ENCODE assay signal across 1 cellular context in genomic region chr9:88799706-88800682, GRCh38.
TF ChIP-seq lines count a peak whose summit lies in the region.

No MANE protein-coding gene starts in this region.

TF ChIP-seq in K562, 482 proteins besides CTCF, POLR2A, EP300 and RAD21 (continued from another document):
- TF ChIP-seq PRDM10 (IDR thresholded peaks at IDR 0.05; ENCODE audit: partially characterized antibody) (peak; percentile 71), SMARCA4 (IDR thresholded peaks at IDR 0.05) (peak; percentile 77), KLF16 (IDR thresholded peaks at IDR 0.05) (peak; percentile 62; the same call in 1 of the 2 replicates), JUND (IDR thresholded peaks at IDR 0.05; ENCODE audit: borderline replicate concordance, low read depth, low read length) (peak; percentile 67; the same call in 1 of the 2 replicates), JUND (tag; IDR thresholded peaks at IDR 0.05; ENCODE audit: borderline replicate concordance, low read depth, low read length) (no peak; the same call in 2 of the 3 replicates), SMC3 (conservative IDR thresholded peaks at IDR 0.05; ENCODE audit: insufficient read depth, low read depth, low read length) (no peak), ZNF586 (CRISPR knock-in tag; conservative IDR thresholded peaks at IDR 0.05) (no peak), ZNF263 (CRISPR knock-in tag; IDR thresholded peaks at IDR 0.05; ENCODE audit: borderline replicate concordance) (peak; percentile 25; the same call in 1 of the 2 replicates), DPF2 (IDR thresholded peaks at IDR 0.05) (peak; percentile 72), ZBTB7A (IDR thresholded peaks at IDR 0.05; ENCODE audit: borderline replicate concordance, control insufficient read depth, low read depth, low read length) (peak; percentile 94), IRF9 (tag; IDR thresholded peaks at IDR 0.05) (no peak), ATF2 (CRISPR knock-in tag; IDR thresholded peaks at IDR 0.05) (no peak), PKNOX1 (IDR thresholded peaks at IDR 0.05) (peak; percentile 55), NCOR1 (IDR thresholded peaks at IDR 0.05) (peak; percentile 63), TRIM24 (IDR thresholded peaks at IDR 0.05) (peak in 1 of 2 experiments; percentile 60; a peak in 3 of 4 replicates), FOSL1 (tag; conservative IDR thresholded peaks at IDR 0.05) (peak; percentile 56), ZBTB34 (CRISPR knock-in tag; IDR thresholded peaks at IDR 0.05) (no peak), KDM1A (IDR thresholded peaks at IDR 0.05) (peak; percentile 11 to 19; a peak in 1 of 4 replicates), MTA2 (IDR thresholded peaks at IDR 0.05; ENCODE audit: low read depth) (peak; percentile 30; the same call in 1 of the 2 replicates), TAL1 (IDR thresholded peaks at IDR 0.05) (peak; percentile 64), ZNF407 (IDR thresholded peaks at IDR 0.05; ENCODE audit: low read depth) (no peak), THRA (IDR thresholded peaks at IDR 0.05) (no peak), GATAD2B (IDR thresholded peaks at IDR 0.05; ENCODE audit: borderline replicate concordance) (peak; percentile 32; the same call in 1 of the 2 replicates), SMARCE1 (IDR thresholded peaks at IDR 0.05) (peak; percentile 68; the same call in 1 of the 2 replicates), ARID3A (IDR thresholded peaks at IDR 0.05; ENCODE audit: borderline replicate concordance, low read depth, low read length) (peak; percentile 70; the same call in 1 of the 2 replicates), FOXM1 (IDR thresholded peaks at IDR 0.05; ENCODE audit: low read depth) (peak; percentile 40; the same call in 1 of the 2 replicates), FOXM1 (CRISPR knock-in tag; IDR thresholded peaks at IDR 0.05; ENCODE audit: low read depth) (no peak), TEAD4 (IDR thresholded peaks at IDR 0.05; ENCODE audit: low read length) (peak; percentile 78), TEAD4 (CRISPR knock-in tag; IDR thresholded peaks at IDR 0.05; ENCODE audit: borderline replicate concordance) (no peak), CBFA2T2 (conservative IDR thresholded peaks at IDR 0.05) (peak; percentile 77), ATF3 (IDR thresholded peaks at IDR 0.05) (0 out of 2 replicates have a peak, but pooled peaks have one; percentile 18), ATF3 (CRISPR knock-in tag; conservative IDR thresholded peaks at IDR 0.05) (no peak), HDAC1 (IDR thresholded peaks at IDR 0.05) (0 out of 4 replicates have a peak, but pooled peaks of 1 of the 2 experiments have one; percentile 29), CBFA2T3 (IDR thresholded peaks at IDR 0.05) (peak; percentile 89), ARID1B (IDR thresholded peaks at IDR 0.05) (peak; percentile 86)
TF ChIP-seq in K562: peak in this region for 26.
